8 cellular contexts compared by ENCODE assay signal in genomic region chr14:104827173-104828055, GRCh38. TPM values are rescaled to one million over a fixed set of nuclear protein-coding genes. Genes with fewer than 3 reads are reported as not detected.
DNase-seq lines count a peak whose midpoint lies in the region; ATAC-seq and TF ChIP-seq lines count a peak whose summit lies in the region.

No MANE protein-coding gene starts in this region.

- CTCF ChIA-PET in CD4-positive, alpha-beta memory T cell (lab: Charles Lee; ENCODE audit: partially characterized antibody): interaction anchor here (1.1 to 4.6 kb wide), 6 partner anchors 27 to 76 kb away, joined by 3 to 144 read pairs (median 9); partner anchors contain the start of genes SIVA1 and ZBTB42
- CTCF ChIA-PET in activated naive CD4-positive, alpha-beta T cell treated with anti-CD3 and anti-CD28 coated beads, Interleukin-2, amount 10 ng/mL, durations not matched to agents 7 days and 5 days (lab: Charles Lee): interaction anchor here (2.9 kb wide), 1 partner anchor 59 kb away, joined by 21 read pairs; no protein-coding TSS in a partner anchor

- intact Hi-C loops in CD4-positive, alpha-beta memory T cell (cut with micrococcal nuclease): loop anchor here (2.0 kb wide), 1 partner anchor 37 kb away; the partner anchor contains the start of gene CEP170B
- intact Hi-C loops in left cardiac atrium (cut with DNase I): no loop called here

- H3K9me3 ChIP-seq in CD4-positive, alpha-beta memory T cell (ENCODE audit: control insufficient read depth in 1 of 2, low read length in 2 of 2): no peaks in the 10 kb centered on the region
- H3K9me3 ChIP-seq in Peyer's patch: no peaks in the 10 kb centered on the region

- TF ChIP-seq CTCF in Peyer's patch (IDR thresholded peaks at IDR 0.05) (peak in 5 of 6 experiments; percentile 21 to 70 (median 62)), retinal pigment epithelial cell (conservative IDR thresholded peaks at IDR 0.05; ENCODE audit: low read depth, low read length) (peak; percentile 62)

- H3K4me1 ChIP-seq in CD4-positive, alpha-beta memory T cell (ENCODE audit: insufficient read depth, low read length): peaks cover 21% of the 10 kb centered on the region
- peaks cover 4 to 22% (median 15%) of the 10 kb centered on the region in 4 donors for H3K4me1 ChIP-seq in Peyer's patch

- no peaks in the 10 kb centered on the region for H3K27me3 ChIP-seq in CD4-positive, alpha-beta memory T cell (ENCODE audit: insufficient read depth, low read length)
- H3K27me3 ChIP-seq in Peyer's patch: no peaks in the 10 kb centered on the region

- POLR2A ChIA-PET in CD4-positive, alpha-beta memory T cell (lab: Charles Lee; ENCODE audit: partially characterized antibody): interaction anchor here (1.1 to 4.2 kb wide), 4 partner anchors 27 to 75 kb away, joined by 4 to 30 read pairs (median 19); partner anchors contain the start of genes SIVA1 and ZBTB42

- DNase-seq in CD4-positive, alpha-beta memory T cell: peak; percentile 56 to 74 (median 60)
- DNase-seq in Peyer's patch (peak; percentile 38 to 77 (median 77)), left cardiac atrium (no peak), retinal pigment epithelial cell (ENCODE audit: low read depth) (no peak)
- peak; percentile 73 for DNase-seq in activated naive CD4-positive, alpha-beta T cell treated with anti-CD3 and anti-CD28 coated beads, Interleukin-2, amount 10 ng/mL, durations not matched to agents 7 days and 5 days

- peaks cover 14 to 32% (median 24%) of the 10 kb centered on the region in 4 donors for H3K4me1 Mint-ChIP-seq in CD4-positive, alpha-beta memory T cell
- H3K4me1 Mint-ChIP-seq in activated naive CD4-positive, alpha-beta T cell treated with anti-CD3 and anti-CD28 coated beads, Interleukin-2, amount 10 ng/mL, durations not matched to agents 7 days and 5 days: peaks cover 24% of the 10 kb centered on the region

- H3K27me3 Mint-ChIP-seq in CD4-positive, alpha-beta memory T cell: peaks cover 2 to 7% of the 10 kb centered on the region in 2 donors
- H3K27me3 Mint-ChIP-seq in activated naive CD4-positive, alpha-beta T cell treated with anti-CD3 and anti-CD28 coated beads, Interleukin-2, amount 10 ng/mL, durations not matched to agents 7 days and 5 days: peaks cover 63% of the 10 kb centered on the region

- no peak for TF ChIP-seq POLR2A in Peyer's patch (IDR thresholded peaks at IDR 0.05)

- no peak overlapping the region for H3K27ac ChIP-seq in CD4-positive, alpha-beta memory T cell (ENCODE audit: low read depth, low read length)
- H3K27ac ChIP-seq in Peyer's patch: peak overlapping the region; percentile 31 to 89 (median 66)

- H3K36me3 ChIP-seq in CD4-positive, alpha-beta memory T cell (ENCODE audit: insufficient read depth, low read length): no peaks in the 10 kb centered on the region
- no peaks in the 10 kb centered on the region for H3K36me3 ChIP-seq in Peyer's patch

- ATAC-seq in HG03432 (IDR thresholded peaks at IDR 0.05; ENCODE audit: unreplicated experiment) (peak; percentile 37), left cardiac atrium (peak; percentile 23 to 41), HG03025 (IDR thresholded peaks at IDR 0.05; ENCODE audit: low FRiP score, unreplicated experiment) (no peak), GM19324 (IDR thresholded peaks at IDR 0.05; ENCODE audit: low FRiP score, unreplicated experiment) (no peak)

- H3K4me3 ChIP-seq in CD4-positive, alpha-beta memory T cell (ENCODE audit: low read length in 2 of 2): peak overlapping the region in 1 of 2 donors; percentile 52
- H3K4me3 ChIP-seq in Peyer's patch: peak overlapping the region; percentile 43 to 67 (median 60)
- peak overlapping the region; percentile 41 for H3K4me3 ChIP-seq in retinal pigment epithelial cell (ENCODE audit: low read length)

- H3K9me3 Mint-ChIP-seq in CD4-positive, alpha-beta memory T cell: peaks cover 0 to 5% (median 0%) of the 10 kb centered on the region in 8 donors
- H3K9me3 Mint-ChIP-seq in activated naive CD4-positive, alpha-beta T cell treated with anti-CD3 and anti-CD28 coated beads, Interleukin-2, amount 10 ng/mL, durations not matched to agents 7 days and 5 days: peaks cover 7% of the 10 kb centered on the region

- H3K27ac Mint-ChIP-seq in CD4-positive, alpha-beta memory T cell: peak overlapping the region in 5 of 7 donors; percentile 12 to 89 (median 68)
- H3K27ac Mint-ChIP-seq in activated naive CD4-positive, alpha-beta T cell treated with anti-CD3 and anti-CD28 coated beads, Interleukin-2, amount 10 ng/mL, durations not matched to agents 7 days and 5 days: no peak overlapping the region

- H3K4me3 Mint-ChIP-seq in CD4-positive, alpha-beta memory T cell: peak overlapping the region; percentile 79 to 88 (median 82)
- peak overlapping the region; percentile 60 for H3K4me3 Mint-ChIP-seq in activated naive CD4-positive, alpha-beta T cell treated with anti-CD3 and anti-CD28 coated beads, Interleukin-2, amount 10 ng/mL, durations not matched to agents 7 days and 5 days

- H3K36me3 Mint-ChIP-seq in CD4-positive, alpha-beta memory T cell: peaks cover 0 to 3% of the 10 kb centered on the region in 2 donors
- H3K36me3 Mint-ChIP-seq in activated naive CD4-positive, alpha-beta T cell treated with anti-CD3 and anti-CD28 coated beads, Interleukin-2, amount 10 ng/mL, durations not matched to agents 7 days and 5 days: peaks cover 5% of the 10 kb centered on the region

RNA-seq across cellular contexts. Expression of gene ZBTB42, which starts 26.5 kb away (rescaled TPM):
- 10 to 100 TPM; 11.6 to 12.3 TPM for total RNA-seq in CD4-positive, alpha-beta memory T cell
- polyA plus RNA-seq in CD4-positive, alpha-beta memory T cell: 1 to 10 TPM; 2.0 to 2.1 TPM
- 10 to 100 TPM in 2 of 4 donors, 1 to 10 TPM in 2; 2.5 to 14.7 (median 10.9) TPM for total RNA-seq in Peyer's patch
- total RNA-seq in left cardiac atrium: 1 to 10 TPM; 5.2 to 8.1 TPM

RNA-seq across cellular contexts. Expression of gene AKT1, which starts 31.9 kb away (rescaled TPM):
- 10 to 100 TPM; 88.7 to 90.5 TPM for total RNA-seq in CD4-positive, alpha-beta memory T cell
- polyA plus RNA-seq in CD4-positive, alpha-beta memory T cell: 10 to 100 TPM in 1 of 2 donors, 1 to 10 TPM in 1; 5.3 to 23.5 TPM
- total RNA-seq in Peyer's patch (100 to 1,000 TPM in 2 of 4 donors, 10 to 100 TPM in 2; 85.6 to 259 (median 111) TPM), left cardiac atrium (100 to 1,000 TPM; 113 to 127 TPM)

RNA-seq across cellular contexts. Expression of gene CEP170B, which starts 37.7 kb away (rescaled TPM):
- total RNA-seq in CD4-positive, alpha-beta memory T cell: 1 to 10 TPM; 3.0 to 3.8 TPM
- under 1 TPM in 1 of 2 donors, not detected in 1; 0.16 TPM for polyA plus RNA-seq in CD4-positive, alpha-beta memory T cell
- total RNA-seq in Peyer's patch (100 to 1,000 TPM in 1 of 4 donors, 10 to 100 TPM in 3; 42.1 to 112 (median 83.8) TPM), left cardiac atrium (10 to 100 TPM; 12.4 to 17.2 TPM)

Comparison
In these comparisons a context has a peak if more than half of its experiments do, and no peak if none do; other contexts are left out.
1. DNase-seq: peak in CD4-positive, alpha-beta memory T cell (5 of 5), Peyer's patch (3 of 3) and activated naive CD4-positive, alpha-beta T cell treated with anti-CD3 and anti-CD28 coated beads, Interleukin-2, amount 10 ng/mL, durations not matched to agents 7 days and 5 days (single experiment); none in left cardiac atrium (single experiment) and retinal pigment epithelial cell (single experiment).
2. ATAC-seq: peak in HG03432 (single experiment) and left cardiac atrium (2 of 2); none in HG03025 (single experiment) and GM19324 (single experiment).